ENCODE assay signal across 17 cellular contexts in the genomic region with DNA sequence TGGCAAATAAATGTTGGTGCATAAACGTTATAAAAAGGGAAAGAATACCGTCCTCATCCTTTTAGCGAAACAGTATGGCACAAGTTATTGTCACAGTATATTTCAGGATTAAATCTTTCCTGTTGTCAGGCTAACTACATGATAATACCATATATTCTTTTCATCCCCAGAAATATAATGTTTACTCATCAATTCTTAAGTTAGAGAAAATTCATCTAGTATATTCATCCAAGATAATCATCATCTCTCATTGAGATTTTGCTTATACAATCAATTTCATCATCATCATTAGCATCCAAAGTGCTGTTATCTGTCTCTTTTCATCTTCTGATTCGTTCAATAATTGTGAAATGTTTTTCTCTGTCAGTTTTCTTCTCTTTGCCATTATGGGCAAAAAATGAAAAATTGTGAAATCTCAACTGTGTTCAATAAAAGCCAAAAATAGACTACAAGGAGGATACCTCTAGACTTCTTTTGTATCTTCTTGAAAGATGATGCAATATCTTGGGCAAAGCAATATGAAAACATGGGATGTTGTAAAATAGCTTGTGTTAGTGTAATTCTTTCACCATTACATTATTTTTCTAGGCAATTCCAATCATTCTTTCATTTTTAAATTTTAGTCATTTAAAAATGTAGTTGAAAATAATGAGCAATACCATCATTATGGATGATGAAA.
DNase-seq lines count a peak whose midpoint lies in the region; ATAC-seq and TF ChIP-seq lines count a peak whose summit lies in the region.
"Had no signal": no experiment of that assay in that cellular context is flagged by ENCODE, and none has a peak within 500 bp of the region (broad histone marks: within the 10 kb centered on the region; RNA-seq: fewer than 3 reads in every experiment).

No MANE protein-coding gene starts in this region.

- TF ChIP-seq CTCF in AG10803 (conservative IDR thresholded peaks at IDR 0.05; ENCODE audit: low read length): no peak

- DNase-seq in AG10803 (ENCODE audit: low read depth) (peak; percentile 11), MV-4-11 (lab: John Stamatoyannopoulos, UW) (peak; percentile 48), SIG-M5 treated with dmso at 0.1 percent for 504 hours (lab: John Stamatoyannopoulos, UW; ENCODE audit: unreplicated experiment) (peak; percentile 71), fibroblast of the conjunctiva (ENCODE audit: low read depth) (peak; percentile 0), DMS153 treated with DMSO at 0.1 percent for 48 hours (lab: John Stamatoyannopoulos, UW; ENCODE audit: unreplicated experiment) (no peak)
- no peak for DNase-seq in activated CD4-positive, alpha-beta T cell treated with anti-CD3 and anti-CD28 coated beads, Interleukin-2, amount 50 U/mL, for 4 hours
- DNase-seq: CD4-positive, alpha-beta T cell; DMS79 treated with DMSO at 0.1 percent for 48 hours; GDM1; H7; NCI-H1930; NCI-H2171; NCI-H446 treated with DMSO at 0.1 percent for 48 hours; NCI-H748 treated with DMSO at 0.1 percent for 48 hours; SJCRH30 had no signal

- no peak for ATAC-seq in GM21737 (IDR thresholded peaks at IDR 0.05; ENCODE audit: unreplicated experiment)
- ATAC-seq: A549 had no signal

- no peak overlapping the region for H3K4me3 ChIP-seq in AG10803 (ENCODE audit: low read length)
- H3K4me3 ChIP-seq: A549, SJCRH30 had no signal

Comparison
In these comparisons a context has a peak if more than half of its experiments do, and no peak if none do; other contexts are left out.
1. DNase-seq: peak in AG10803 (single experiment), MV-4-11 (single experiment), SIG-M5 treated with dmso at 0.1 percent for 504 hours (single experiment) and fibroblast of the conjunctiva (single experiment); none in activated CD4-positive, alpha-beta T cell treated with anti-CD3 and anti-CD28 coated beads, Interleukin-2, amount 50 U/mL, for 4 hours (0 of 2) and DMS153 treated with DMSO at 0.1 percent for 48 hours (single experiment).